1 cellular context compared by ENCODE assay signal in the genomic region with DNA sequence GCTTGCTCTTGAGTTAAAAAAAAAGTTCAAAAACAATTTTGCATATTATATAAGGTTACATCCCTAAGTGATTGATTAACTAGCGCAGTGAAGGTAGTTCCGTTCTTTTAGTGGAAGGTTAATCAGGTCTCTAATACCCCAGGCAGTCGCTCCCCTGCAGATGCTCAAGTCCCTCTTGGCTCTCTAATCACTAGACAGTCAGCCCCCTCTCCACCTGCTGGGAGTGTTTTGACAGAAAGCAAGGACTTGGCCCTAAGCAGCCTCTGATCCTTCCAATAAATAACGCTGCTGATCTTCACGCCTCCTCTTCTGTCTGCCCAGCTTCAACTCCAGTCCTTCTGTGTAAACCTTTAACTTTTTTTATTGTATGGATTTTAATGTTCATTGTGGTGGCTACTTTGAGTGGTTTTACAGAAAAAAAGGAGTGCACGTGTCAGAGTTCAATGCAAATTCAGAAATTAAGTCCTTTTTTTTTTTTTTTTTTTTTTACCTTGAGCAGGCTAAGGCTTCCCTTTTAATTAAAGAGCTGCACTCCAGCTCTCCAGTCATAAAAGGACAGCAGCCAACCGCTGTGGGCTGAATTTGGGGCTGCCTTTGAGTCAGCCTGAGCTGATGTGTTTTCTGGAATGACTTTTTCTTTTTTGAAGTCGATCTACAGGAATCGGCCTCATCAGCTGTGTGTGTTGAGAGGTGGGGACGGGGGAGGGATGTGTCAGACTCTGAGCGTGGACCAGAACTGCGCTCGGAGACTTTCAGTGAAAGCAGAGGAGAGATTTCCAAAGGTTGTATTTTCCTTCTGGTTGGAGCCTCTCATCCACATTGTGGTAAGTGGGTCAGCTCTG.
TF ChIP-seq lines count a peak whose summit lies in the region.

No MANE protein-coding gene starts in this region.

TF ChIP-seq in K562, 482 proteins besides CTCF, POLR2A, EP300 and RAD21 (continued from another document):
- no peak for TF ChIP-seq E2F4 (CRISPR knock-in tag; IDR thresholded peaks at IDR 0.05; ENCODE audit: low read depth)
- no peak for TF ChIP-seq KDM5B (IDR thresholded peaks at IDR 0.05; ENCODE audit: insufficient replicate concordance, low read depth, low read length)
- TF ChIP-seq HSF4 (CRISPR knock-in tag; IDR thresholded peaks at IDR 0.05; ENCODE audit: borderline replicate concordance): no peak
- TF ChIP-seq SAFB2 (IDR thresholded peaks at IDR 0.05; ENCODE audit: borderline replicate concordance, low read depth, low read length, severe bottlenecking): no peak
- no peak for TF ChIP-seq MCM2 (IDR thresholded peaks at IDR 0.05; ENCODE audit: low read depth)
- TF ChIP-seq TAF1 (IDR thresholded peaks at IDR 0.05; ENCODE audit: control insufficient read depth, extremely low read depth, insufficient read depth, low read length, severe bottlenecking): no peak
- TF ChIP-seq, protein P1, sequence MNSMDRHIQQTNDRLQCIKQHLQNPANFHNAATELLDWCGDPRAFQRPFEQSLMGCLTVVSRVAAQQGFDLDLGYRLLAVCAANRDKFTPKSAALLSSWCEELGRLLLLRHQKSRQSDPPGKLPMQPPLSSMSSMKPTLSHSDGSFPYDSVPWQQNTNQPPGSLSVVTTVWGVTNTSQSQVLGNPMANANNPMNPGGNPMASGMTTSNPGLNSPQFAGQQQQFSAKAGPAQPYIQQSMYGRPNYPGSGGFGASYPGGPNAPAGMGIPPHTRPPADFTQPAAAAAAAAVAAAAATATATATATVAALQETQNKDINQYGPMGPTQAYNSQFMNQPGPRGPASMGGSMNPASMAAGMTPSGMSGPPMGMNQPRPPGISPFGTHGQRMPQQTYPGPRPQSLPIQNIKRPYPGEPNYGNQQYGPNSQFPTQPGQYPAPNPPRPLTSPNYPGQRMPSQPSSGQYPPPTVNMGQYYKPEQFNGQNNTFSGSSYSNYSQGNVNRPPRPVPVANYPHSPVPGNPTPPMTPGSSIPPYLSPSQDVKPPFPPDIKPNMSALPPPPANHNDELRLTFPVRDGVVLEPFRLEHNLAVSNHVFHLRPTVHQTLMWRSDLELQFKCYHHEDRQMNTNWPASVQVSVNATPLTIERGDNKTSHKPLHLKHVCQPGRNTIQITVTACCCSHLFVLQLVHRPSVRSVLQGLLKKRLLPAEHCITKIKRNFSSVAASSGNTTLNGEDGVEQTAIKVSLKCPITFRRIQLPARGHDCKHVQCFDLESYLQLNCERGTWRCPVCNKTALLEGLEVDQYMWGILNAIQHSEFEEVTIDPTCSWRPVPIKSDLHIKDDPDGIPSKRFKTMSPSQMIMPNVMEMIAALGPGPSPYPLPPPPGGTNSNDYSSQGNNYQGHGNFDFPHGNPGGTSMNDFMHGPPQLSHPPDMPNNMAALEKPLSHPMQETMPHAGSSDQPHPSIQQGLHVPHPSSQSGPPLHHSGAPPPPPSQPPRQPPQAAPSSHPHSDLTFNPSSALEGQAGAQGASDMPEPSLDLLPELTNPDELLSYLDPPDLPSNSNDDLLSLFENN (IDR thresholded peaks at IDR 0.05; ENCODE audit: low read depth in 2 of 2, low read length in 2 of 2): no peak
- TF ChIP-seq FOXJ2 (tag; IDR thresholded peaks at IDR 0.05): no peak
- no peak for TF ChIP-seq ZBTB34 (CRISPR knock-in tag; IDR thresholded peaks at IDR 0.05)
- TF ChIP-seq ZFP1 (CRISPR knock-in tag; IDR thresholded peaks at IDR 0.05): no peak
- TF ChIP-seq ETS1 (conservative IDR thresholded peaks at IDR 0.05; ENCODE audit: control insufficient read depth, low read depth, low read length): no peak
- TF ChIP-seq, protein P2, sequence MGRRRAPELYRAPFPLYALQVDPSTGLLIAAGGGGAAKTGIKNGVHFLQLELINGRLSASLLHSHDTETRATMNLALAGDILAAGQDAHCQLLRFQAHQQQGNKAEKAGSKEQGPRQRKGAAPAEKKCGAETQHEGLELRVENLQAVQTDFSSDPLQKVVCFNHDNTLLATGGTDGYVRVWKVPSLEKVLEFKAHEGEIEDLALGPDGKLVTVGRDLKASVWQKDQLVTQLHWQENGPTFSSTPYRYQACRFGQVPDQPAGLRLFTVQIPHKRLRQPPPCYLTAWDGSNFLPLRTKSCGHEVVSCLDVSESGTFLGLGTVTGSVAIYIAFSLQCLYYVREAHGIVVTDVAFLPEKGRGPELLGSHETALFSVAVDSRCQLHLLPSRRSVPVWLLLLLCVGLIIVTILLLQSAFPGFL (CRISPR knock-in tag; IDR thresholded peaks at IDR 0.05): no peak
- TF ChIP-seq, protein P3, sequence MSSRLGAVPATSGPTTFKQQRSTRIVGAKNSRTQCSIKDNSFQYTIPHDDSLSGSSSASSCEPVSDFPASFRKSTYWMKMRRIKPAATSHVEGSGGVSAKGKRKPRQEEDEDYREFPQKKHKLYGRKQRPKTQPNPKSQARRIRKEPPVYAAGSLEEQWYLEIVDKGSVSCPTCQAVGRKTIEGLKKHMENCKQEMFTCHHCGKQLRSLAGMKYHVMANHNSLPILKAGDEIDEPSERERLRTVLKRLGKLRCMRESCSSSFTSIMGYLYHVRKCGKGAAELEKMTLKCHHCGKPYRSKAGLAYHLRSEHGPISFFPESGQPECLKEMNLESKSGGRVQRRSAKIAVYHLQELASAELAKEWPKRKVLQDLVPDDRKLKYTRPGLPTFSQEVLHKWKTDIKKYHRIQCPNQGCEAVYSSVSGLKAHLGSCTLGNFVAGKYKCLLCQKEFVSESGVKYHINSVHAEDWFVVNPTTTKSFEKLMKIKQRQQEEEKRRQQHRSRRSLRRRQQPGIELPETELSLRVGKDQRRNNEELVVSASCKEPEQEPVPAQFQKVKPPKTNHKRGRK (tag; IDR thresholded peaks at IDR 0.05): no peak
